1 cellular context compared by ENCODE assay signal in genomic region chr19:45523642-45524256, GRCh38.
TF ChIP-seq lines count a peak whose summit lies in the region.

No MANE protein-coding gene starts in this region.

TF ChIP-seq in H1, 55 proteins besides CTCF, POLR2A, EP300 and RAD21:
- TF ChIP-seq POLR2AphosphoS5 (IDR thresholded peaks at IDR 0.05; ENCODE audit: low read depth, low read length) (no peak), EGR1 (IDR thresholded peaks at IDR 0.05; ENCODE audit: borderline replicate concordance, low read depth, low read length) (no peak), SIRT6 (IDR thresholded peaks at IDR 0.05; ENCODE audit: low read length) (no peak), BCL11A (IDR thresholded peaks at IDR 0.05; ENCODE audit: low read depth in 2 of 2, low read length in 2 of 2) (no peak), USF2 (IDR thresholded peaks at IDR 0.05; ENCODE audit: low read length) (no peak), TEAD4 (IDR thresholded peaks at IDR 0.05; ENCODE audit: low read depth, low read length) (no peak), HDAC6 (IDR thresholded peaks at IDR 0.05; ENCODE audit: low read depth, low read length) (no peak), GABPA (IDR thresholded peaks at IDR 0.05; ENCODE audit: borderline replicate concordance, insufficient read depth, low read length) (no peak), ATF3 (IDR thresholded peaks at IDR 0.05; ENCODE audit: insufficient read depth, low read depth, low read length) (peak; percentile 61; the same call in 1 of the 2 replicates), NANOG (IDR thresholded peaks at IDR 0.05; ENCODE audit: insufficient read depth, low read depth, low read length, poor library complexity, severe bottlenecking) (no peak), SP4 (IDR thresholded peaks at IDR 0.05; ENCODE audit: low read length) (no peak), TAF1 (IDR thresholded peaks at IDR 0.05; ENCODE audit: low read depth, low read length) (no peak), KDM1A (IDR thresholded peaks at IDR 0.05; ENCODE audit: borderline replicate concordance, low read length) (no peak), ATF2 (IDR thresholded peaks at IDR 0.05; ENCODE audit: low read length) (no peak), SP1 (IDR thresholded peaks at IDR 0.05; ENCODE audit: low read depth, low read length) (no peak), SIX5 (IDR thresholded peaks at IDR 0.05; ENCODE audit: low read depth, low read length) (peak; percentile 98), SP2 (IDR thresholded peaks at IDR 0.05; ENCODE audit: low read length) (no peak), CREB1 (IDR thresholded peaks at IDR 0.05) (0 out of 2 replicates have a peak, but pooled peaks have one; percentile 30), MAX (IDR thresholded peaks at IDR 0.05) (peak; percentile 36; the same call in 1 of the 2 replicates), NRF1 (IDR thresholded peaks at IDR 0.05; ENCODE audit: low read depth, low read length) (no peak), YY1 (IDR thresholded peaks at IDR 0.05; ENCODE audit: low read depth, low read length) (no peak), CTBP2 (IDR thresholded peaks at IDR 0.05; ENCODE audit: borderline replicate concordance, insufficient read depth, insufficient read length, low read length) (no peak), CEBPB (IDR thresholded peaks at IDR 0.05; ENCODE audit: low read depth, low read length) (no peak)
TF ChIP-seq in H1: peak in this region for 4.
